Comparison of ENCODE assay signal across 8 cellular contexts in genomic region chr2:173354601-173355131, GRCh38. TPM values are rescaled to one million over a fixed set of nuclear protein-coding genes. Genes with fewer than 3 reads are reported as not detected.
A peak's percentile ranks its signal among the peaks of the same experiment; 100 is the strongest.
DNase-seq lines count a peak whose midpoint lies in the region; ATAC-seq and TF ChIP-seq lines count a peak whose summit lies in the region.

Gene CDCA7, plus strand, starts transcription at chr2:173354872. Its CDS starts 92 bp downstream, at chr2:173354964.

- peak within 1 kb of the TSS; percentile 88 for H4K8ac ChIP-seq in mesendoderm (ENCODE audit: low read depth, low read length)

- peak within 1 kb of the TSS; percentile 99 for H3K27ac Mint-ChIP-seq in activated CD4-positive, alpha-beta T cell treated with anti-CD3 and anti-CD28 coated beads, Interleukin-2, amount 10 ng/mL, durations not matched to agents 7 days and 5 days
- peak within 1 kb of the TSS; percentile 77 to 79 for H3K27ac Mint-ChIP-seq in effector memory CD8-positive, alpha-beta T cell

- peak within 1 kb of the TSS; percentile 98 for H3K23ac ChIP-seq in mesendoderm (ENCODE audit: low read length)

- H3K4me3 Mint-ChIP-seq in activated CD4-positive, alpha-beta T cell treated with anti-CD3 and anti-CD28 coated beads, Interleukin-2, amount 10 ng/mL, durations not matched to agents 7 days and 5 days = peak within 1 kb of the TSS; percentile 89
- H3K4me3 Mint-ChIP-seq in effector memory CD8-positive, alpha-beta T cell = peak within 1 kb of the TSS; percentile 86

- H3K36me3 ChIP-seq in BJ (ENCODE audit: control insufficient read depth, insufficient read depth, low read length) (no peaks in the 10 kb centered on the region), mesendoderm (ENCODE audit: control insufficient read depth, insufficient read depth, low read length) (peaks cover 2% of the 10 kb centered on the region)

- H2BK5ac ChIP-seq in mesendoderm (ENCODE audit: low read length) = peak within 1 kb of the TSS; percentile 98

- peak within 1 kb of the TSS; percentile 66 for H2BK15ac ChIP-seq in mesendoderm (replicated peaks; ENCODE audit: low read depth)

- whole genome bisulfite sequencing in mesendoderm (ENCODE audit: extremely low coverage, insufficient coverage, low lambda C conversion rate) = no CpG with 5 or more reads among the region's 48 CpGs

- peak within 1 kb of the TSS; percentile 100 for H2AK5ac ChIP-seq in mesendoderm (ENCODE audit: low read length)

- H3K4me2 ChIP-seq in mesendoderm (ENCODE audit: low read length) = peak within 1 kb of the TSS; percentile 87

- peaks cover 56% of the 10 kb centered on the region for H3K4me1 Mint-ChIP-seq in activated CD4-positive, alpha-beta T cell treated with anti-CD3 and anti-CD28 coated beads, Interleukin-2, amount 10 ng/mL, durations not matched to agents 7 days and 5 days
- H3K4me1 Mint-ChIP-seq in effector memory CD8-positive, alpha-beta T cell (ENCODE audit: low read depth in 2 of 2) = peaks cover 17 to 29% of the 10 kb centered on the region in 2 donors

- peaks cover 11% of the 10 kb centered on the region for H3K79me1 ChIP-seq in mesendoderm (ENCODE audit: low read length)

- no peak for DNase-seq in BJ (ENCODE audit: low read depth)
- DNase-seq in NCI-H510A (lab: John Stamatoyannopoulos, UW) = peak; percentile 86
- peak; percentile 78 for DNase-seq in activated CD4-positive, alpha-beta T cell treated with anti-CD3 and anti-CD28 coated beads, Interleukin-2, amount 10 ng/mL, durations not matched to agents 7 days and 5 days
- DNase-seq in effector memory CD8-positive, alpha-beta T cell = peak in 2 of 3 experiments; percentile 8 to 10
- DNase-seq in mesendoderm = peak; percentile 89
- DNase-seq in stimulated activated CD8-positive, alpha-beta memory T cell treated with anti-CD3 and anti-CD28 coated beads, Interleukin-7, amount 100 ng/mL, for 48 hours (ENCODE audit: extremely low read depth in 1 of 2, low read depth in 1 of 2) = peak; percentile 52 to 54

- CTCF ChIA-PET in BJ (lab: Yijun Ruan, JAX) = no interaction called here
- CTCF ChIA-PET in activated CD4-positive, alpha-beta T cell treated with anti-CD3 and anti-CD28 coated beads, Interleukin-2, amount 10 ng/mL, durations not matched to agents 7 days and 5 days (lab: Charles Lee) = interaction anchor here (1.1 to 1.4 kb wide), 2 partner anchors 11 to 14 kb away, joined by 3 to 5 read pairs; no protein-coding TSS in a partner anchor

- H3K18ac ChIP-seq in mesendoderm (ENCODE audit: low read length) = peak within 1 kb of the TSS; percentile 88

- peaks cover 42% of the 10 kb centered on the region for H3K79me2 ChIP-seq in mesendoderm (ENCODE audit: control insufficient read depth, insufficient read depth, low read length)

- H3K56ac ChIP-seq in mesendoderm (ENCODE audit: low read length) = peak within 1 kb of the TSS; percentile 100

- H3K36me3 Mint-ChIP-seq in activated CD4-positive, alpha-beta T cell treated with anti-CD3 and anti-CD28 coated beads, Interleukin-2, amount 10 ng/mL, durations not matched to agents 7 days and 5 days (ENCODE audit: low read depth) = peaks cover 27% of the 10 kb centered on the region
- no peaks in the 10 kb centered on the region for H3K36me3 Mint-ChIP-seq in effector memory CD8-positive, alpha-beta T cell (ENCODE audit: insufficient read depth)

- no peak for TF ChIP-seq CTCF in BJ (IDR thresholded peaks at IDR 0.05; ENCODE audit: insufficient read depth, low read depth, low read length)

- peak within 1 kb of the TSS; percentile 15 for H2BK120ac ChIP-seq in mesendoderm (ENCODE audit: low read depth, low read length)

- peak within 1 kb of the TSS; percentile 64 for H4K5ac ChIP-seq in mesendoderm (ENCODE audit: low read length)

- POLR2A ChIA-PET in BJ (lab: Charles Lee) = no interaction called here
- POLR2A ChIA-PET in activated CD4-positive, alpha-beta T cell treated with anti-CD3 and anti-CD28 coated beads, Interleukin-2, amount 10 ng/mL, durations not matched to agents 7 days and 5 days (lab: Charles Lee) = no interaction called here

- H3K9me3 Mint-ChIP-seq in activated CD4-positive, alpha-beta T cell treated with anti-CD3 and anti-CD28 coated beads, Interleukin-2, amount 10 ng/mL, durations not matched to agents 7 days and 5 days = no peaks in the 10 kb centered on the region
- no peaks in the 10 kb centered on the region for H3K9me3 Mint-ChIP-seq in effector memory CD8-positive, alpha-beta T cell

- peak within 1 kb of the TSS; percentile 100 for H3K9ac ChIP-seq in mesendoderm (ENCODE audit: low read length)

- H3K27ac ChIP-seq in mesendoderm (ENCODE audit: low read depth, low read length) = peak within 1 kb of the TSS; percentile 94

- ATAC-seq in GM19035 (IDR thresholded peaks at IDR 0.05; ENCODE audit: unreplicated experiment) (peak; percentile 44), HG03196 (IDR thresholded peaks at IDR 0.05; ENCODE audit: unreplicated experiment) (peak; percentile 58)
- ATAC-seq in effector memory CD8-positive, alpha-beta T cell (replicated peaks) = peak; percentile 38

- peaks cover 5% of the 10 kb centered on the region for H3K4me1 ChIP-seq in mesendoderm (ENCODE audit: control insufficient read depth, low read depth, low read length)

- H3K27me3 ChIP-seq in BJ (ENCODE audit: control insufficient read depth, insufficient read depth, low read length) = peaks cover 5% of the 10 kb centered on the region
- no peaks in the 10 kb centered on the region for H3K27me3 ChIP-seq in mesendoderm (ENCODE audit: insufficient read depth, low read length, poor library complexity)

- H3K4me3 ChIP-seq in BJ (ENCODE audit: low read depth, low read length) (peak within 1 kb of the TSS; percentile 79), mesendoderm (ENCODE audit: low read length) (peak within 1 kb of the TSS; percentile 100)

- peaks cover 12% of the 10 kb centered on the region for H3K27me3 Mint-ChIP-seq in activated CD4-positive, alpha-beta T cell treated with anti-CD3 and anti-CD28 coated beads, Interleukin-2, amount 10 ng/mL, durations not matched to agents 7 days and 5 days
- H3K27me3 Mint-ChIP-seq in effector memory CD8-positive, alpha-beta T cell = peaks cover 55 to 57% of the 10 kb centered on the region in 2 donors

- H3K4ac ChIP-seq in mesendoderm (ENCODE audit: low read depth, low read length) = peak within 1 kb of the TSS; percentile 98

RNA-seq across cellular contexts. Expression of gene CDCA7, which starts in this region (rescaled TPM):
- 8.3 and 8.7 TPM in 2 replicates for polyA plus RNA-seq in BJ (2011; rRNA removed)
- 5.8 and 6.7 TPM in 2 replicates for polyA minus RNA-seq in BJ (2011; rRNA and poly(A)+ RNA removed)
- 100 to 1,000 TPM; 105 to 113 TPM for total RNA-seq in activated CD4-positive, alpha-beta T cell treated with anti-CD3 and anti-CD28 coated beads, Interleukin-2, amount 10 ng/mL, durations not matched to agents 7 days and 5 days
- polyA plus RNA-seq in mesendoderm (2013, experiment 1 of 2) = 72.4 TPM
- polyA plus RNA-seq in mesendoderm (2013, experiment 2 of 2) = 70.6 TPM
